ENCODE assay signal across 13 cellular contexts in the genomic region with DNA sequence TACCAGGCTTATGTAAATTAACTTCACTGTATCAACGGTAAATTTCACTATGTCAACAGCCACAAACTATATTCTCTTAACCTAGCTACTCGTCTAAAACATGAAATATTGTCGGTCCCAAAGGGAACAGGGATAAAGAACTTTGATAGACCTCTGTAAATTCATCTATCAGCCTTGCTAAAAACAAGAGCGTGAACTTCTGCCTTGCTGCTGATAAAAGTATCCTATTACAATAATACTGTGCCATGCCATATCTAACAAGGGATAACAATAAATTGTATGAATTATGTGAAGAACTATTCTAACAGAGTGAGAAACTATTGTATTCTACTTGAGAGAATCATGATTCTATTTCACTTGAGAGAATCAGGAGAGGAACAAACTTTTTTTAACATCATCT.
"Had no signal": no experiment of that assay in that cellular context is flagged by ENCODE, and none has a peak within 500 bp of the region (broad histone marks: within the 10 kb centered on the region; RNA-seq: fewer than 3 reads in every experiment).

No MANE protein-coding gene starts in this region.

- DNase-seq: effector CD4-positive, alpha-beta T cell; heart right ventricle; hypothalamus; kidney glomerular epithelial cell; mesendoderm; natural killer cell; sigmoid colon; stimulated activated CD4-positive, alpha-beta T cell treated with anti-CD3 and anti-CD28 coated beads, Interleukin-2, amount 100 ng/mL, for 24 hours; stimulated activated CD4-positive, alpha-beta T cell treated with anti-CD3 and anti-CD28 coated beads, Interleukin-4, amount 100 ng/mL, for 4 hours; stimulated activated naive B cell treated with anti-CD40 and anti-IgM and Interleukin-4, amounts not matched to agents 10 μg/mL and 1 μg/mL and 100 μg/mL, for 72 hours; stimulated activated naive CD8-positive, alpha-beta T cell treated with anti-CD3 and anti-CD28 coated beads, Interleukin-15, amount 100 ng/mL, for 72 hours; testis; upper lobe of right lung had no signal
